14 cellular contexts compared by ENCODE assay signal in genomic region chr5:180330270-180330648, GRCh38. TPM values are rescaled to one million over a fixed set of nuclear protein-coding genes. Genes with fewer than 3 reads are reported as not detected.
A peak's percentile ranks its signal among the peaks of the same experiment; 100 is the strongest.
DNase-seq lines count a peak whose midpoint lies in the region; ATAC-seq and TF ChIP-seq lines count a peak whose summit lies in the region.
"Had no signal": no experiment of that assay in that cellular context is flagged by ENCODE, and none has a peak within 500 bp of the region (broad histone marks: within the 10 kb centered on the region; RNA-seq: fewer than 3 reads in every experiment).

No MANE protein-coding gene starts in this region.

- no peak for TF ChIP-seq EP300 in ovary (IDR thresholded peaks at IDR 0.05)

- H3K36me3 ChIP-seq in ovary = no peaks in the 10 kb centered on the region

- H3K9me3 Mint-ChIP-seq in HFFc6 (no peaks in the 10 kb centered on the region), chondrocyte (ENCODE audit: low read depth) (no peaks in the 10 kb centered on the region), nephron progenitor cell (peaks cover 6% of the 10 kb centered on the region)
- H3K9me3 Mint-ChIP-seq: activated CD4-positive, alpha-beta T cell treated with anti-CD3 and anti-CD28 coated beads, Interleukin-2, amount 10 ng/mL, durations not matched to agents 7 days and 5 days had no signal

- no peaks in the 10 kb centered on the region; the same call in 1 of the 2 replicates for H3K27me3 Mint-ChIP-seq in HFFc6 (ENCODE audit: insufficient read depth)
- H3K27me3 Mint-ChIP-seq in chondrocyte (ENCODE audit: low read depth) = no peaks in the 10 kb centered on the region
- H3K27me3 Mint-ChIP-seq in nephron progenitor cell (ENCODE audit: low read depth, poor library complexity) = no peaks in the 10 kb centered on the region

- ATAC-seq in HG02588 (IDR thresholded peaks at IDR 0.05; ENCODE audit: unreplicated experiment) = no peak

- H3K36me3 Mint-ChIP-seq in HFFc6 (ENCODE audit: low read depth) (no peaks in the 10 kb centered on the region), chondrocyte (ENCODE audit: low read depth) (peaks cover 4% of the 10 kb centered on the region), nephron progenitor cell (ENCODE audit: low read depth) (peaks cover 59% of the 10 kb centered on the region)

- peak overlapping the region; percentile 59 for H3K4me3 Mint-ChIP-seq in HFFc6
- H3K4me3 Mint-ChIP-seq in chondrocyte (ENCODE audit: unreplicated experiment) = no peak overlapping the region
- H3K4me3 Mint-ChIP-seq in nephron progenitor cell = no peak overlapping the region
- H3K4me3 Mint-ChIP-seq: activated CD4-positive, alpha-beta T cell treated with anti-CD3 and anti-CD28 coated beads, Interleukin-2, amount 10 ng/mL, durations not matched to agents 7 days and 5 days had no signal

- H3K4me1 ChIP-seq in ovary (ENCODE audit: insufficient read depth) = peaks cover 7% of the 10 kb centered on the region

- DNase-seq in A172 (ENCODE audit: low spot score) = peak; percentile 40
- no peak for DNase-seq in HFFc6
- DNase-seq in chondrocyte (ENCODE audit: low spot score) = no peak
- DNase-seq in ovary = no peak
- no peak for DNase-seq in nephron progenitor cell
- DNase-seq in NOMO-1 treated with dmso at 0.1 percent for 144 hours (lab: John Stamatoyannopoulos, UW; ENCODE audit: unreplicated experiment) = no peak
- DNase-seq in glomerular visceral epithelial cell (ENCODE audit: extremely low spot score) = no peak
- DNase-seq: activated CD4-positive, alpha-beta T cell treated with anti-CD3 and anti-CD28 coated beads, Interleukin-2, amount 10 ng/mL, durations not matched to agents 7 days and 5 days; NCI-H2081; NCI-H774; SHP77; T-helper 9 cell had no signal

- H3K27me3 ChIP-seq in ovary = no peaks in the 10 kb centered on the region

- H3K4me3 ChIP-seq in ovary = no peak overlapping the region

- H3K9me3 ChIP-seq in ovary = no peaks in the 10 kb centered on the region

- peaks cover 35% of the 10 kb centered on the region for H3K4me1 Mint-ChIP-seq in HFFc6 (ENCODE audit: low read depth)
- H3K4me1 Mint-ChIP-seq in chondrocyte (ENCODE audit: low read depth) = peaks cover 47% of the 10 kb centered on the region
- H3K4me1 Mint-ChIP-seq in nephron progenitor cell = peaks cover 11% of the 10 kb centered on the region
- H3K4me1 Mint-ChIP-seq: activated CD4-positive, alpha-beta T cell treated with anti-CD3 and anti-CD28 coated beads, Interleukin-2, amount 10 ng/mL, durations not matched to agents 7 days and 5 days had no signal

- intact Hi-C loops in ovary (cut with DNase I) = no loop called here

- 66 to 83% (median 68%) methylated on average over 5 of the region's 5 CpGs for WGBS in ovary, 3 donors

- H3K27ac ChIP-seq in ovary = peak overlapping the region; percentile 25 to 75

- no peak for TF ChIP-seq POLR2A in ovary (IDR thresholded peaks at IDR 0.05)

- H3K27ac Mint-ChIP-seq in HFFc6 (peak overlapping the region; percentile 78), chondrocyte (ENCODE audit: unreplicated experiment) (peak overlapping the region; percentile 24), nephron progenitor cell (no peak overlapping the region)
- H3K27ac Mint-ChIP-seq: activated CD4-positive, alpha-beta T cell treated with anti-CD3 and anti-CD28 coated beads, Interleukin-2, amount 10 ng/mL, durations not matched to agents 7 days and 5 days; progenitor cell of endocrine pancreas had no signal

- TF ChIP-seq CTCF in HFFc6 (IDR thresholded peaks at IDR 0.05) (no peak), chondrocyte (IDR thresholded peaks at IDR 0.05) (no peak), ovary (IDR thresholded peaks at IDR 0.05) (no peak), nephron progenitor cell (IDR thresholded peaks at IDR 0.05) (no peak)

RNA-seq across cellular contexts. Expression of gene GFPT2, which starts 22.9 kb away (rescaled TPM):
- 42.0 and 50.5 TPM in 2 replicates for total RNA-seq in A172 (2014; rRNA removed; shearing (Covaris generic))
- 1 to 10 TPM in 3 of 6 experiments, under 1 TPM in 3; 0.54 to 3.8 (median 1.1) TPM for total RNA-seq in HFFc6 (2021; fragmentation: NEBNext Ultra II Directional; extraction: Animal tissue kit (Norgen Biotek cat#: 25700))
- 16.8 to 46.1 TPM (median 18.8 TPM) in 3 replicates for total RNA-seq in chondrocyte
- total RNA-seq in ovary = 100 to 1,000 TPM in 1 of 7 donors, 10 to 100 TPM in 6; 34.0 to 135 (median 42.4) TPM
- polyA plus RNA-seq in ovary = 10 to 100 TPM; 18.5 to 29.2 TPM

RNA-seq across cellular contexts. Expression of gene MAPK9, which starts 38.4 kb away (rescaled TPM):
- 36.9 and 37.9 TPM in 2 replicates for total RNA-seq in A172 (2014; rRNA removed; shearing (Covaris generic))
- 10 to 100 TPM; 30.3 to 35.8 (median 33.6) TPM for total RNA-seq in HFFc6 (2021; fragmentation: NEBNext Ultra II Directional; extraction: Animal tissue kit (Norgen Biotek cat#: 25700))
- total RNA-seq in chondrocyte = 31.1 to 34.8 TPM (median 34.6 TPM) in 3 replicates
- 10 to 100 TPM; 25.6 to 35.9 (median 33.4) TPM for total RNA-seq in ovary
- polyA plus RNA-seq in ovary = 10 to 100 TPM; 12.8 to 28.8 TPM
